6 cellular contexts compared by ENCODE assay signal in the genomic region with DNA sequence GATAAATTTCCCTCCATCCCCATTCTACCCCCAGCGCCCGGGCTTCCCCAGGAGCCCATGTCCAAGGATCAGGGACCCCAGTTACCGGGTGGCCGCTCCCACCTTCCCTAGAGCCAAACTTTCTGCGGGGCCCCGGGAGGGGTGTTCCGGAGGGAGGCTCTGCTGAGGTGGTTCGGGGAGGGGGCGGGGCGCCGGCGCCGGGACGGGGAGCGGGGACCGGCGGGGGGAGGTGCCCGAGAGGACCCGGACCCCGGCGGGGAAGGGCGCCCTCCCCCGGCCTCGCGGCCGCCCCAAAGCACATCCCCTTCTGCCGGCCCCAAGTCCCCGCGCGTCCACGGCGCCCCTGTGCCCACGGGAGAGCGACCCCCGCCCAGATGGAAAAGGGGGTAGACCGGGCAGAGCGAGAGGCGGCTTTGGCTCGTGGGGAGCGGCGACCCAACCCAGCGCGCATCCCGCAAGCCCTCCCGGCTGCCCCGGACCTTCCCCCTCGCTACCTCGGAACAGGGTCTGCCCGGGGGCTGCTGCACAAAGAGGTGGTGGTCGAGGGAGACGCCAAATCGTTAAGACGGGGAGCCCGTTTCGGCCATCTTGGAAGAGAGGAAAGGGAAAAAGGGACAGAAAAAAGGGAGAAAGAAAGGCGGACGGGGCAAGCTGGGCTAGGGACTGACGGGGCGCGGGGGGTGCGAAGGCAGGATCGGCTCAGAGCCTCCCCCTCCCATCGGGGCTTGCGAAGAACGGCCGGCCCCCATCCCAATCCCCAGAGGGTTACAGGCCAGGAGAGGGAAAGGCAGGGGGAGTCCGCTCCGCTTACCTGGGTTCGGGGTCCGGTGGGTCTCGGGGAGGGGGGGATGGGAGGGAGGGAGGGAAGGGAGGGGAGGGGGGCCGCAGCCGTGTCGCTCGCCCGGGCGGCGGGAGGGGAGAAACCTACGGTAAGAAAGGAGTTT. TPM values are rescaled to one million over a fixed set of nuclear protein-coding genes. Genes with fewer than 3 reads are reported as not detected.
DNase-seq lines count a peak whose midpoint lies in the region; ATAC-seq, FAIRE-seq and TF ChIP-seq lines count a peak whose summit lies in the region.

No MANE protein-coding gene starts in this region.

- POLR2A ChIA-PET in PC-9 (lab: Charles Lee; ENCODE audit: unreplicated experiment), result no interaction called here

- peaks cover 31% of the 10 kb centered on the region for H4K20me1 ChIP-seq in PC-9 (ENCODE audit: insufficient read depth)

- TF ChIP-seq CTCF in PC-9 (conservative IDR thresholded peaks at IDR 0.05) (no peak; the same call in 1 of the 2 replicates), upper lobe of left lung (IDR thresholded peaks at IDR 0.05) (peak in 1 of 6 experiments; percentile 28)

- WGBS in upper lobe of left lung, 2 donors, result 2% methylated on average over 31 to 46 of the region's 79 CpGs

- CTCF ChIA-PET in PC-9 (lab: Charles Lee), result no interaction called here

- TF ChIP-seq EP300 in upper lobe of left lung (IDR thresholded peaks at IDR 0.05), result no peak

- no peaks in the 10 kb centered on the region for H3K9me2 ChIP-seq in PC-9 (ENCODE audit: insufficient read depth)

- H3K4me3 ChIP-seq in PC-9, result peak overlapping the region; percentile 98
- H3K4me3 ChIP-seq in upper lobe of left lung, result peak overlapping the region; percentile 84 to 97 (median 86)

- H3K27ac ChIP-seq in PC-9 (0 out of 2 replicates have a peak overlapping the region, but pooled peaks have one; percentile 25), upper lobe of left lung (peak overlapping the region; percentile 89 to 95 (median 92))

- H3K4me1 ChIP-seq in PC-9 (replicated peaks; ENCODE audit: insufficient read depth) (peaks cover 27% of the 10 kb centered on the region), upper lobe of left lung (peaks cover 62 to 85% (median 83%) of the 10 kb centered on the region in 4 donors)

- H3K36me3 ChIP-seq in PC-9 (ENCODE audit: low read depth) (no peaks in the 10 kb centered on the region), upper lobe of left lung (no peaks in the 10 kb centered on the region)

- peaks cover 37% of the 10 kb centered on the region for H3F3A ChIP-seq in PC-9 (ENCODE audit: insufficient read depth, low read depth)

- FAIRE-seq in HTR-8/SVneo (lab: Jason Lieb, UNC), result no peak

- no peaks in the 10 kb centered on the region for H3K27me3 ChIP-seq in PC-9 (ENCODE audit: insufficient read depth, low read depth)
- H3K27me3 ChIP-seq in upper lobe of left lung, result peaks cover 0 to 14% (median 2%) of the 10 kb centered on the region in 4 donors

- peak overlapping the region; percentile 89 for H2AFZ ChIP-seq in PC-9

- peak; percentile 28 for DNase-seq in EH (ENCODE audit: low read depth)
- DNase-seq in PC-9, result no peak
- DNase-seq in left ventricle myocardium superior, result peak; percentile 74
- peak in 1 of 2 donors; percentile 92 for DNase-seq in upper lobe of left lung
- no peak for DNase-seq in HTR-8/SVneo (ENCODE audit: insufficient read length, low spot score)

- intact Hi-C loops in PC-9 (cut with micrococcal nuclease; ENCODE audit: unreplicated experiment), result loop anchor here (2.0 kb wide), 2 partner anchors 43 to 121 kb away; a partner anchor contains a TSS
- intact Hi-C loops in left ventricle myocardium superior (cut with micrococcal nuclease), result no loop called here

- ATAC-seq in left ventricle myocardium superior, result peak; percentile 1
- ATAC-seq in upper lobe of left lung (ENCODE audit: low FRiP score in 2 of 2), result peak in 1 of 2 donors; percentile 0
- no peak for ATAC-seq in GM19452 (IDR thresholded peaks at IDR 0.05; ENCODE audit: unreplicated experiment)

- H3K79me2 ChIP-seq in PC-9 (ENCODE audit: low read depth), result peaks cover 77% of the 10 kb centered on the region

- no peaks in the 10 kb centered on the region for H3K9me3 ChIP-seq in PC-9 (ENCODE audit: insufficient read depth, low read depth)
- H3K9me3 ChIP-seq in upper lobe of left lung, result no peaks in the 10 kb centered on the region

- TF ChIP-seq POLR2A in upper lobe of left lung (IDR thresholded peaks at IDR 0.05), result no peak

- BruUV-seq in PC-9 (replicated peaks; lab: Mats Ljungman, UMichigan), result no TSS peak

- H3K4me2 ChIP-seq in PC-9, result peak overlapping the region; percentile 86

RNA-seq across cellular contexts. Expression of a gene that starts 0.5 kb away (rescaled TPM):
- total RNA-seq in PC-9 (2021) (26.9 and 43.3 TPM in 2 replicates), left ventricle myocardium superior (23.8 TPM), upper lobe of left lung (10 to 100 TPM; 14.6 to 51.7 (median 31.9) TPM)

RNA-seq across cellular contexts. Expression of a gene that starts 4.9 kb away (rescaled TPM):
- 262 and 278 TPM in 2 replicates for total RNA-seq in PC-9 (2021)
- 167 TPM for total RNA-seq in left ventricle myocardium superior
- total RNA-seq in upper lobe of left lung, result 100 to 1,000 TPM in 2 of 6 donors, 10 to 100 TPM in 4; 61.8 to 157 (median 79.2) TPM

RNA-seq across cellular contexts. Expression of a gene that starts 17.5 kb away (rescaled TPM):
- total RNA-seq in PC-9 (2021), result 36.6 and 38.1 TPM in 2 replicates
- total RNA-seq in left ventricle myocardium superior, result 87.9 TPM
- total RNA-seq in upper lobe of left lung, result 10 to 100 TPM in 4 of 6 donors, 1 to 10 TPM in 2; 6.3 to 49.7 (median 15.9) TPM

RNA-seq across cellular contexts. Expression of a gene that starts 42.6 kb away (rescaled TPM):
- total RNA-seq in PC-9 (2021), result 113 and 127 TPM in 2 replicates
- total RNA-seq in left ventricle myocardium superior, result 88.0 TPM
- total RNA-seq in upper lobe of left lung, result 100 to 1,000 TPM in 4 of 6 donors, 10 to 100 TPM in 2; 69.2 to 305 (median 122) TPM

RNA-seq across cellular contexts. Expression of a gene that starts 51.7 kb away (rescaled TPM):
- total RNA-seq in PC-9 (2021) (40.6 and 47.4 TPM in 2 replicates), left ventricle myocardium superior (42.3 TPM), upper lobe of left lung (10 to 100 TPM; 36.3 to 67.1 (median 38.8) TPM)

Comparison
In these comparisons a context has a peak if more than half of its experiments do, and no peak if none do; other contexts are left out.
1. DNase-seq: peak in EH (single experiment) and left ventricle myocardium superior (single experiment); none in PC-9 (0 of 2) and HTR-8/SVneo (single experiment).